Comparison of ENCODE assay signal across 25 cellular contexts in genomic region chr9:134961331-134962064, GRCh38. TPM values are rescaled to one million over a fixed set of nuclear protein-coding genes. Genes with fewer than 3 reads are reported as not detected.
DNase-seq lines count a peak whose midpoint lies in the region; ATAC-seq and TF ChIP-seq lines count a peak whose summit lies in the region.
"Had no signal": no experiment of that assay in that cellular context is flagged by ENCODE, and none has a peak within 500 bp of the region (broad histone marks: within the 10 kb centered on the region; RNA-seq: fewer than 3 reads in every experiment).

No MANE protein-coding gene starts in this region.

- H3K4me3 ChIP-seq in Peyer's patch (no peak overlapping the region), left lung (no peak overlapping the region), colonic mucosa (no peak overlapping the region)
- H3K4me3 ChIP-seq: SK-N-MC, tibial nerve had no signal

- H3K4me3 Mint-ChIP-seq in HFFc6: no peak overlapping the region
- H3K4me3 Mint-ChIP-seq: activated naive CD8-positive, alpha-beta T cell treated with anti-CD3 and anti-CD28 coated beads, Interleukin-2, amount 10 ng/mL, durations not matched to agents 7 days and 5 days; CD4-positive, alpha-beta memory T cell; central memory CD8-positive, alpha-beta T cell; stimulated activated naive CD8-positive, alpha-beta T cell treated with anti-CD3 and anti-CD28 coated beads, Interleukin-15, Interleukin-2, amounts not matched to agents 100 ng/mL and 50 ng/mL, for 24 hours; T-helper 1 cell treated with Interleukin-12 subunit alpha and Interleukin-12 subunit beta and Interleukin-4 antibody, amounts not matched to agents 30 μg/mL and 1 μg/mL, for 36 hours had no signal

- H3K27ac ChIP-seq in Peyer's patch (no peak overlapping the region), left lung (no peak overlapping the region), colonic mucosa (no peak overlapping the region)
- H3K27ac ChIP-seq: 22Rv1, SK-N-MC, tibial nerve had no signal

- no peak for TF ChIP-seq POLR2A in Peyer's patch (IDR thresholded peaks at IDR 0.05)

- peak; percentile 14 for DNase-seq in NCI-H1092 treated with DMSO at 0.1 percent for 48 hours (lab: John Stamatoyannopoulos, UW)
- no peak for DNase-seq in NCI-H1092 (lab: John Stamatoyannopoulos, UW)
- DNase-seq in Peyer's patch: peak in 2 of 3 donors; percentile 39
- DNase-seq in left lung: peak; percentile 25 to 40
- DNase-seq in sciatic nerve (ENCODE audit: low spot score): peak; percentile 53
- no peak for DNase-seq in HFFc6
- DNase-seq in colonic mucosa: no peak
- DNase-seq: activated CD4-positive, alpha-beta T cell treated with anti-CD3 and anti-CD28 coated beads for 4 hours; activated CD8-positive, alpha-beta memory T cell treated with anti-CD3 and anti-CD28 coated beads for 24 hours; activated naive CD8-positive, alpha-beta T cell treated with anti-CD3 and anti-CD28 coated beads, Interleukin-2, amount 10 ng/mL, durations not matched to agents 7 days and 5 days; CD4-positive, alpha-beta memory T cell; islet precursor cell; KG1; MM.1S; NCI-H2171 treated with DMSO at 0.1 percent for 48 hours; NCI-H524 had no signal

- no peaks in the 10 kb centered on the region for H3K9me3 ChIP-seq in Peyer's patch
- no peaks in the 10 kb centered on the region for H3K9me3 ChIP-seq in left lung
- H3K9me3 ChIP-seq in colonic mucosa: no peaks in the 10 kb centered on the region
- H3K9me3 ChIP-seq: tibial nerve had no signal

- H3K27me3 ChIP-seq in Peyer's patch: no peaks in the 10 kb centered on the region
- H3K27me3 ChIP-seq in left lung: peaks cover 0 to 19% of the 10 kb centered on the region in 2 donors
- H3K27me3 ChIP-seq in colonic mucosa: no peaks in the 10 kb centered on the region

- no peak overlapping the region for H3K9ac ChIP-seq in colonic mucosa (ENCODE audit: low read depth in 2 of 2, low read length in 2 of 2)

- ATAC-seq in left lung (no peak), sciatic nerve (no peak), HG02763 (IDR thresholded peaks at IDR 0.05; ENCODE audit: unreplicated experiment) (no peak)

- intact Hi-C loops in left lung (cut with DNase I) (no loop called here), sciatic nerve (cut with DNase I) (no loop called here), colonic mucosa (cut with DNase I) (no loop called here)

- TF ChIP-seq CTCF in Peyer's patch (IDR thresholded peaks at IDR 0.05) (no peak), left lung (IDR thresholded peaks at IDR 0.05) (no peak), HFFc6 (IDR thresholded peaks at IDR 0.05) (no peak), colonic mucosa (IDR thresholded peaks at IDR 0.05) (no peak)

- no peak overlapping the region for H3K27ac Mint-ChIP-seq in HFFc6
- H3K27ac Mint-ChIP-seq: activated naive CD8-positive, alpha-beta T cell treated with anti-CD3 and anti-CD28 coated beads, Interleukin-2, amount 10 ng/mL, durations not matched to agents 7 days and 5 days; CD4-positive, alpha-beta memory T cell; stimulated activated naive CD8-positive, alpha-beta T cell treated with anti-CD3 and anti-CD28 coated beads, Interleukin-15, Interleukin-2, amounts not matched to agents 100 ng/mL and 50 ng/mL, for 24 hours; T-helper 1 cell treated with Interleukin-12 subunit alpha and Interleukin-12 subunit beta and Interleukin-4 antibody, amounts not matched to agents 30 μg/mL and 1 μg/mL, for 36 hours had no signal

- H3K4me1 ChIP-seq in Peyer's patch: no peaks in the 10 kb centered on the region
- H3K4me1 ChIP-seq in left lung: no peaks in the 10 kb centered on the region
- H3K4me1 ChIP-seq in colonic mucosa: no peaks in the 10 kb centered on the region
- H3K4me1 ChIP-seq: tibial nerve had no signal

- H3K9me3 Mint-ChIP-seq in HFFc6: no peaks in the 10 kb centered on the region
- H3K9me3 Mint-ChIP-seq: activated naive CD8-positive, alpha-beta T cell treated with anti-CD3 and anti-CD28 coated beads, Interleukin-2, amount 10 ng/mL, durations not matched to agents 7 days and 5 days; CD4-positive, alpha-beta memory T cell; central memory CD8-positive, alpha-beta T cell; stimulated activated naive CD8-positive, alpha-beta T cell treated with anti-CD3 and anti-CD28 coated beads, Interleukin-15, Interleukin-2, amounts not matched to agents 100 ng/mL and 50 ng/mL, for 24 hours; T-helper 1 cell treated with Interleukin-12 subunit alpha and Interleukin-12 subunit beta and Interleukin-4 antibody, amounts not matched to agents 30 μg/mL and 1 μg/mL, for 36 hours had no signal

- H3K36me3 ChIP-seq in Peyer's patch: no peaks in the 10 kb centered on the region
- no peaks in the 10 kb centered on the region for H3K36me3 ChIP-seq in left lung
- no peaks in the 10 kb centered on the region for H3K36me3 ChIP-seq in colonic mucosa
- H3K36me3 ChIP-seq: tibial nerve had no signal

- no peaks in the 10 kb centered on the region for H3K36me3 Mint-ChIP-seq in HFFc6 (ENCODE audit: low read depth)
- H3K36me3 Mint-ChIP-seq: activated naive CD8-positive, alpha-beta T cell treated with anti-CD3 and anti-CD28 coated beads, Interleukin-2, amount 10 ng/mL, durations not matched to agents 7 days and 5 days; CD4-positive, alpha-beta memory T cell had no signal

- H3K4me1 Mint-ChIP-seq in HFFc6 (ENCODE audit: low read depth): no peaks in the 10 kb centered on the region
- H3K4me1 Mint-ChIP-seq: activated naive CD8-positive, alpha-beta T cell treated with anti-CD3 and anti-CD28 coated beads, Interleukin-2, amount 10 ng/mL, durations not matched to agents 7 days and 5 days; CD4-positive, alpha-beta memory T cell; central memory CD8-positive, alpha-beta T cell had no signal

- H3K27me3 Mint-ChIP-seq in HFFc6 (ENCODE audit: insufficient read depth): peaks cover 24% of the 10 kb centered on the region
- H3K27me3 Mint-ChIP-seq: activated naive CD8-positive, alpha-beta T cell treated with anti-CD3 and anti-CD28 coated beads, Interleukin-2, amount 10 ng/mL, durations not matched to agents 7 days and 5 days; stimulated activated naive CD8-positive, alpha-beta T cell treated with anti-CD3 and anti-CD28 coated beads, Interleukin-15, Interleukin-2, amounts not matched to agents 100 ng/mL and 50 ng/mL, for 24 hours had no signal

RNA-seq across cellular contexts. Expression of gene FCN1, which starts 43.8 kb away (rescaled TPM):
- total RNA-seq in Peyer's patch (1 to 10 TPM in 1 of 4 donors, not detected in 3; 2.5 TPM), left lung (10 to 100 TPM; 28.4 to 72.1 TPM), sciatic nerve (16.1 TPM), colonic mucosa (1 to 10 TPM in 1 of 2 donors, under 1 TPM in 1; 0.79 to 4.6 TPM)
- total RNA-seq in HFFc6 (2021; fragmentation: NEBNext Ultra II Directional; extraction: Animal tissue kit (Norgen Biotek cat#: 25700)): not detected
- total RNA-seq: endothelial cell of umbilical vein, G401 had no signal

Comparison
In these comparisons a context has a peak if more than half of its experiments do, and no peak if none do; other contexts are left out.
1. DNase-seq: peak in NCI-H1092 treated with DMSO at 0.1 percent for 48 hours (single experiment), Peyer's patch (2 of 3), left lung (2 of 2) and sciatic nerve (single experiment); none in NCI-H1092 (single experiment), HFFc6 (single experiment) and colonic mucosa (single experiment).